Comparison of ENCODE assay signal across 1 cellular context in genomic region chr14:68790656-68791077, GRCh38.
TF ChIP-seq lines count a peak whose summit lies in the region.

No MANE protein-coding gene starts in this region.

TF ChIP-seq in GM12878, 131 proteins besides CTCF, POLR2A, EP300 and RAD21 (continued from another document):
- 0 out of 2 replicates have a peak, but pooled peaks have one; percentile 25 for TF ChIP-seq ZNF687 (IDR thresholded peaks at IDR 0.05)
- TF ChIP-seq EGR1 (IDR thresholded peaks at IDR 0.05; ENCODE audit: borderline replicate concordance in 1 of 2, low read depth in 2 of 2, low read length in 2 of 2), result no peak; a peak in 1 of 3 replicates
- peak; percentile 11 for TF ChIP-seq SMAD1 (IDR thresholded peaks at IDR 0.05; ENCODE audit: low read depth, partially characterized antibody)
- no peak for TF ChIP-seq KDM1A (IDR thresholded peaks at IDR 0.05; ENCODE audit: borderline replicate concordance)
- peak; percentile 5; the same call in 1 of the 3 replicates for TF ChIP-seq POU2F2 (IDR thresholded peaks at IDR 0.05; ENCODE audit: borderline replicate concordance, low read depth, low read length)
- peak; percentile 48 for TF ChIP-seq POLR2AphosphoS5 (IDR thresholded peaks at IDR 0.05; ENCODE audit: low read length)
- TF ChIP-seq MLLT1 (IDR thresholded peaks at IDR 0.05), result peak; percentile 51
TF ChIP-seq in GM12878: peak in this region for 7.
